ENCODE assay signal across 1 cellular context in the genomic region with DNA sequence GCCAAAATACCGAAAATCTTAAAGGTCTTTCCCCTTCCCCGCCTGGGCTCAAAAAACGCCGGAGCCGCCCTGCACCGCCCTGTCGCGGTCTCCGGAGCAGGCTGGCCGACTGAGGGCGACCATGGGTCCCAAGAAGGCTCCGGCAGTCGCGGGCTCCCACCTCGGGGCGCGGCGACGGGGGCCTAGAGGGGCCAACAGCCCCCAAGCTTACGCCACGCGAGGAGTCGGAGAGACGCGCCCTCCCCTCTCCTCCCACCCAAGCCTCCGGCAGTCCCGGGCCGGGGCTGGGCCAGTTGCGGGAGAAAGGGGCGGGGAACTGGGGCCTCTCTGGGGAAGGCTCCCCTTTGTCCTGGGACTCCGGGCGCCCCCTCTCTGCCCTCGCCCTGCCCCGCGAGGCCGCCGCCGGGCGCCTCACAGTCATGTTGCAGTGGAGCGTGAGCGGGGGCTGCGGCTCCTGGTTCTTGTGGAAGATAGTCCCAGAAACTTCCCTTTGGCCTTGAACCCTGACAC.
TF ChIP-seq lines count a peak whose summit lies in the region.

No MANE protein-coding gene starts in this region.

TF ChIP-seq in HepG2, 621 proteins besides CTCF, POLR2A, EP300 and RAD21 (continued from another document and continues in another):
- TF ChIP-seq, protein P1, sequence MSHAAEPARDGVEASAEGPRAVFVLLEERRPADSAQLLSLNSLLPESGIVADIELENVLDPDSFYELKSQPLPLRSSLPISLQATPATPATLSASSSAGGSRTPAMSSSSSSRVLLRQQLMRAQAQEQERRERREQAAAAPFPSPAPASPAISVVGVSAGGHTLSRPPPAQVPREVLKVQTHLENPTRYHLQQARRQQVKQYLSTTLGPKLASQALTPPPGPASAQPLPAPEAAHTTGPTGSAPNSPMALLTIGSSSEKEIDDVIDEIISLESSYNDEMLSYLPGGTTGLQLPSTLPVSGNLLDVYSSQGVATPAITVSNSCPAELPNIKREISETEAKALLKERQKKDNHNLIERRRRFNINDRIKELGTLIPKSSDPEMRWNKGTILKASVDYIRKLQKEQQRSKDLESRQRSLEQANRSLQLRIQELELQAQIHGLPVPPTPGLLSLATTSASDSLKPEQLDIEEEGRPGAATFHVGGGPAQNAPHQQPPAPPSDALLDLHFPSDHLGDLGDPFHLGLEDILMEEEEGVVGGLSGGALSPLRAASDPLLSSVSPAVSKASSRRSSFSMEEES (CRISPR knock-in tag; IDR thresholded peaks at IDR 0.05) = no peak
- no peak for TF ChIP-seq HNF4G (IDR thresholded peaks at IDR 0.05; ENCODE audit: borderline replicate concordance, low read depth, low read length)
- peak; percentile 16; the same call in 1 of the 2 replicates for TF ChIP-seq HNF4G (CRISPR knock-in tag; IDR thresholded peaks at IDR 0.05; ENCODE audit: borderline replicate concordance, low read depth)
- peak; percentile 26; the same call in 1 of the 2 replicates for TF ChIP-seq KDM2A (CRISPR knock-in tag; IDR thresholded peaks at IDR 0.05; ENCODE audit: borderline replicate concordance, low read depth)
- no peak for TF ChIP-seq MAZ (IDR thresholded peaks at IDR 0.05; ENCODE audit: borderline replicate concordance, low read depth, low read length)
- peak; percentile 44; the same call in 1 of the 2 replicates for TF ChIP-seq MAZ (CRISPR knock-in tag; IDR thresholded peaks at IDR 0.05; ENCODE audit: low read depth)
- no peak for TF ChIP-seq SRSF4 (IDR thresholded peaks at IDR 0.05; ENCODE audit: low read depth, low read length, poor library complexity, severe bottlenecking)
- TF ChIP-seq RBFOX2 (IDR thresholded peaks at IDR 0.05; ENCODE audit: low read depth, low read length) = peak; percentile 29; the same call in 1 of the 2 replicates
- no peak for TF ChIP-seq TOE1 (CRISPR knock-in tag; IDR thresholded peaks at IDR 0.05)
- no peak for TF ChIP-seq ZNF496 (CRISPR knock-in tag; IDR thresholded peaks at IDR 0.05; ENCODE audit: insufficient replicate concordance)
- no peak for TF ChIP-seq RARG (CRISPR knock-in tag; IDR thresholded peaks at IDR 0.05; ENCODE audit: low read depth)
- no peak for TF ChIP-seq JUNB (CRISPR knock-in tag; IDR thresholded peaks at IDR 0.05; ENCODE audit: borderline replicate concordance)
- no peak for TF ChIP-seq HMG20B (CRISPR knock-in tag; conservative IDR thresholded peaks at IDR 0.05)
- no peak for TF ChIP-seq ZNF282 (IDR thresholded peaks at IDR 0.05; ENCODE audit: partially characterized antibody)
- TF ChIP-seq, protein P2, sequence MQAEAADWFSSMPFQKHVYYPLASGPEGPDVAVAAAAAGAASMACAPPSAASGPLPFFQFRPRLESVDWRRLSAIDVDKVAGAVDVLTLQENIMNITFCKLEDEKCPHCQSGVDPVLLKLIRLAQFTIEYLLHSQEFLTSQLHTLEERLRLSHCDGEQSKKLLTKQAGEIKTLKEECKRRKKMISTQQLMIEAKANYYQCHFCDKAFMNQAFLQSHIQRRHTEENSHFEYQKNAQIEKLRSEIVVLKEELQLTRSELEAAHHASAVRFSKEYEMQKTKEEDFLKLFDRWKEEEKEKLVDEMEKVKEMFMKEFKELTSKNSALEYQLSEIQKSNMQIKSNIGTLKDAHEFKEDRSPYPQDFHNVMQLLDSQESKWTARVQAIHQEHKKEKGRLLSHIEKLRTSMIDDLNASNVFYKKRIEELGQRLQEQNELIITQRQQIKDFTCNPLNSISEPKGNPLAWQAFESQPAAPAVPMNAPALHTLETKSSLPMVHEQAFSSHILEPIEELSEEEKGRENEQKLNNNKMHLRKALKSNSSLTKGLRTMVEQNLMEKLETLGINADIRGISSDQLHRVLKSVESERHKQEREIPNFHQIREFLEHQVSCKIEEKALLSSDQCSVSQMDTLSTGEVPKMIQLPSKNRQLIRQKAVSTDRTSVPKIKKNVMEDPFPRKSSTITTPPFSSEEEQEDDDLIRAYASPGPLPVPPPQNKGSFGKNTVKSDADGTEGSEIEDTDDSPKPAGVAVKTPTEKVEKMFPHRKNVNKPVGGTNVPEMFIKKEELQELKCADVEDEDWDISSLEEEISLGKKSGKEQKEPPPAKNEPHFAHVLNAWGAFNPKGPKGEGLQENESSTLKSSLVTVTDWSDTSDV (CRISPR knock-in tag; IDR thresholded peaks at IDR 0.05) = peak; percentile 40; the same call in 1 of the 2 replicates
- peak; percentile 63 for TF ChIP-seq ZNF605 (CRISPR knock-in tag; IDR thresholded peaks at IDR 0.05)
- 0 out of 2 replicates have a peak, but pooled peaks have one; percentile 23 for TF ChIP-seq ZFAT (CRISPR knock-in tag; conservative IDR thresholded peaks at IDR 0.05)
- peak; percentile 49; the same call in 1 of the 2 replicates for TF ChIP-seq SP5 (CRISPR knock-in tag; IDR thresholded peaks at IDR 0.05; ENCODE audit: borderline replicate concordance, low read depth)
- peak; percentile 47; the same call in 1 of the 2 replicates for TF ChIP-seq ZBTB7B (CRISPR knock-in tag; IDR thresholded peaks at IDR 0.05)
- no peak for TF ChIP-seq KMT2B (CRISPR knock-in tag; IDR thresholded peaks at IDR 0.05)
- TF ChIP-seq ZFY (CRISPR knock-in tag; IDR thresholded peaks at IDR 0.05) = peak; percentile 31
- TF ChIP-seq, protein P3, sequence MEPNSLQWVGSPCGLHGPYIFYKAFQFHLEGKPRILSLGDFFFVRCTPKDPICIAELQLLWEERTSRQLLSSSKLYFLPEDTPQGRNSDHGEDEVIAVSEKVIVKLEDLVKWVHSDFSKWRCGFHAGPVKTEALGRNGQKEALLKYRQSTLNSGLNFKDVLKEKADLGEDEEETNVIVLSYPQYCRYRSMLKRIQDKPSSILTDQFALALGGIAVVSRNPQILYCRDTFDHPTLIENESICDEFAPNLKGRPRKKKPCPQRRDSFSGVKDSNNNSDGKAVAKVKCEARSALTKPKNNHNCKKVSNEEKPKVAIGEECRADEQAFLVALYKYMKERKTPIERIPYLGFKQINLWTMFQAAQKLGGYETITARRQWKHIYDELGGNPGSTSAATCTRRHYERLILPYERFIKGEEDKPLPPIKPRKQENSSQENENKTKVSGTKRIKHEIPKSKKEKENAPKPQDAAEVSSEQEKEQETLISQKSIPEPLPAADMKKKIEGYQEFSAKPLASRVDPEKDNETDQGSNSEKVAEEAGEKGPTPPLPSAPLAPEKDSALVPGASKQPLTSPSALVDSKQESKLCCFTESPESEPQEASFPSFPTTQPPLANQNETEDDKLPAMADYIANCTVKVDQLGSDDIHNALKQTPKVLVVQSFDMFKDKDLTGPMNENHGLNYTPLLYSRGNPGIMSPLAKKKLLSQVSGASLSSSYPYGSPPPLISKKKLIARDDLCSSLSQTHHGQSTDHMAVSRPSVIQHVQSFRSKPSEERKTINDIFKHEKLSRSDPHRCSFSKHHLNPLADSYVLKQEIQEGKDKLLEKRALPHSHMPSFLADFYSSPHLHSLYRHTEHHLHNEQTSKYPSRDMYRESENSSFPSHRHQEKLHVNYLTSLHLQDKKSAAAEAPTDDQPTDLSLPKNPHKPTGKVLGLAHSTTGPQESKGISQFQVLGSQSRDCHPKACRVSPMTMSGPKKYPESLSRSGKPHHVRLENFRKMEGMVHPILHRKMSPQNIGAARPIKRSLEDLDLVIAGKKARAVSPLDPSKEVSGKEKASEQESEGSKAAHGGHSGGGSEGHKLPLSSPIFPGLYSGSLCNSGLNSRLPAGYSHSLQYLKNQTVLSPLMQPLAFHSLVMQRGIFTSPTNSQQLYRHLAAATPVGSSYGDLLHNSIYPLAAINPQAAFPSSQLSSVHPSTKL (CRISPR knock-in tag; IDR thresholded peaks at IDR 0.05) = peak; percentile 10; the same call in 1 of the 2 replicates
- TF ChIP-seq, protein P4, sequence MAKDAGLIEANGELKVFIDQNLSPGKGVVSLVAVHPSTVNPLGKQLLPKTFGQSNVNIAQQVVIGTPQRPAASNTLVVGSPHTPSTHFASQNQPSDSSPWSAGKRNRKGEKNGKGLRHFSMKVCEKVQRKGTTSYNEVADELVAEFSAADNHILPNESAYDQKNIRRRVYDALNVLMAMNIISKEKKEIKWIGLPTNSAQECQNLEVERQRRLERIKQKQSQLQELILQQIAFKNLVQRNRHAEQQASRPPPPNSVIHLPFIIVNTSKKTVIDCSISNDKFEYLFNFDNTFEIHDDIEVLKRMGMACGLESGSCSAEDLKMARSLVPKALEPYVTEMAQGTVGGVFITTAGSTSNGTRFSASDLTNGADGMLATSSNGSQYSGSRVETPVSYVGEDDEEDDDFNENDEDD (CRISPR knock-in tag; IDR thresholded peaks at IDR 0.05; ENCODE audit: borderline replicate concordance) = peak; percentile 11; the same call in 1 of the 2 replicates
- TF ChIP-seq, protein P5, sequence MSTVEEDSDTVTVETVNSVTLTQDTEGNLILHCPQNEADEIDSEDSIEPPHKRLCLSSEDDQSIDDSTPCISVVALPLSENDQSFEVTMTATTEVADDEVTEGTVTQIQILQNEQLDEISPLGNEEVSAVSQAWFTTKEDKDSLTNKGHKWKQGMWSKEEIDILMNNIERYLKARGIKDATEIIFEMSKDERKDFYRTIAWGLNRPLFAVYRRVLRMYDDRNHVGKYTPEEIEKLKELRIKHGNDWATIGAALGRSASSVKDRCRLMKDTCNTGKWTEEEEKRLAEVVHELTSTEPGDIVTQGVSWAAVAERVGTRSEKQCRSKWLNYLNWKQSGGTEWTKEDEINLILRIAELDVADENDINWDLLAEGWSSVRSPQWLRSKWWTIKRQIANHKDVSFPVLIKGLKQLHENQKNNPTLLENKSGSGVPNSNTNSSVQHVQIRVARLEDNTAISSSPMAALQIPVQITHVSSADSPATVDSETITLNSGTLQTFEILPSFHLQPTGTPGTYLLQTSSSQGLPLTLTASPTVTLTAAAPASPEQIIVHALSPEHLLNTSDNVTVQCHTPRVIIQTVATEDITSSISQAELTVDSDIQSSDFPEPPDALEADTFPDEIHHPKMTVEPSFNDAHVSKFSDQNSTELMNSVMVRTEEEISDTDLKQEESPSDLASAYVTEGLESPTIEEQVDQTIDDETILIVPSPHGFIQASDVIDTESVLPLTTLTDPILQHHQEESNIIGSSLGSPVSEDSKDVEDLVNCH (CRISPR knock-in tag; IDR thresholded peaks at IDR 0.05) = no peak
- TF ChIP-seq, protein P6, sequence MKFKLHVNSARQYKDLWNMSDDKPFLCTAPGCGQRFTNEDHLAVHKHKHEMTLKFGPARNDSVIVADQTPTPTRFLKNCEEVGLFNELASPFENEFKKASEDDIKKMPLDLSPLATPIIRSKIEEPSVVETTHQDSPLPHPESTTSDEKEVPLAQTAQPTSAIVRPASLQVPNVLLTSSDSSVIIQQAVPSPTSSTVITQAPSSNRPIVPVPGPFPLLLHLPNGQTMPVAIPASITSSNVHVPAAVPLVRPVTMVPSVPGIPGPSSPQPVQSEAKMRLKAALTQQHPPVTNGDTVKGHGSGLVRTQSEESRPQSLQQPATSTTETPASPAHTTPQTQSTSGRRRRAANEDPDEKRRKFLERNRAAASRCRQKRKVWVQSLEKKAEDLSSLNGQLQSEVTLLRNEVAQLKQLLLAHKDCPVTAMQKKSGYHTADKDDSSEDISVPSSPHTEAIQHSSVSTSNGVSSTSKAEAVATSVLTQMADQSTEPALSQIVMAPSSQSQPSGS (CRISPR knock-in tag; IDR thresholded peaks at IDR 0.05) = 0 out of 2 replicates have a peak, but pooled peaks have one; percentile 20
- TF ChIP-seq GABPB1 (CRISPR knock-in tag; IDR thresholded peaks at IDR 0.05) = peak; percentile 36; the same call in 1 of the 2 replicates
- no peak for TF ChIP-seq ZNF234 (CRISPR knock-in tag; conservative IDR thresholded peaks at IDR 0.05)
- TF ChIP-seq, protein P7, sequence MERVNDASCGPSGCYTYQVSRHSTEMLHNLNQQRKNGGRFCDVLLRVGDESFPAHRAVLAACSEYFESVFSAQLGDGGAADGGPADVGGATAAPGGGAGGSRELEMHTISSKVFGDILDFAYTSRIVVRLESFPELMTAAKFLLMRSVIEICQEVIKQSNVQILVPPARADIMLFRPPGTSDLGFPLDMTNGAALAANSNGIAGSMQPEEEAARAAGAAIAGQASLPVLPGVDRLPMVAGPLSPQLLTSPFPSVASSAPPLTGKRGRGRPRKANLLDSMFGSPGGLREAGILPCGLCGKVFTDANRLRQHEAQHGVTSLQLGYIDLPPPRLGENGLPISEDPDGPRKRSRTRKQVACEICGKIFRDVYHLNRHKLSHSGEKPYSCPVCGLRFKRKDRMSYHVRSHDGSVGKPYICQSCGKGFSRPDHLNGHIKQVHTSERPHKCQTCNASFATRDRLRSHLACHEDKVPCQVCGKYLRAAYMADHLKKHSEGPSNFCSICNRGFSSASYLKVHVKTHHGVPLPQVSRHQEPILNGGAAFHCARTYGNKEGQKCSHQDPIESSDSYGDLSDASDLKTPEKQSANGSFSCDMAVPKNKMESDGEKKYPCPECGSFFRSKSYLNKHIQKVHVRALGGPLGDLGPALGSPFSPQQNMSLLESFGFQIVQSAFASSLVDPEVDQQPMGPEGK (CRISPR knock-in tag; IDR thresholded peaks at IDR 0.05) = peak; percentile 67; the same call in 1 of the 2 replicates
- TF ChIP-seq, protein P8, sequence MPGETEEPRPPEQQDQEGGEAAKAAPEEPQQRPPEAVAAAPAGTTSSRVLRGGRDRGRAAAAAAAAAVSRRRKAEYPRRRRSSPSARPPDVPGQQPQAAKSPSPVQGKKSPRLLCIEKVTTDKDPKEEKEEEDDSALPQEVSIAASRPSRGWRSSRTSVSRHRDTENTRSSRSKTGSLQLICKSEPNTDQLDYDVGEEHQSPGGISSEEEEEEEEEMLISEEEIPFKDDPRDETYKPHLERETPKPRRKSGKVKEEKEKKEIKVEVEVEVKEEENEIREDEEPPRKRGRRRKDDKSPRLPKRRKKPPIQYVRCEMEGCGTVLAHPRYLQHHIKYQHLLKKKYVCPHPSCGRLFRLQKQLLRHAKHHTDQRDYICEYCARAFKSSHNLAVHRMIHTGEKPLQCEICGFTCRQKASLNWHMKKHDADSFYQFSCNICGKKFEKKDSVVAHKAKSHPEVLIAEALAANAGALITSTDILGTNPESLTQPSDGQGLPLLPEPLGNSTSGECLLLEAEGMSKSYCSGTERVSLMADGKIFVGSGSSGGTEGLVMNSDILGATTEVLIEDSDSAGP (CRISPR knock-in tag; IDR thresholded peaks at IDR 0.05; ENCODE audit: borderline replicate concordance) = peak; percentile 33; the same call in 1 of the 2 replicates
- TF ChIP-seq TSC22D2 (CRISPR knock-in tag; IDR thresholded peaks at IDR 0.05; ENCODE audit: borderline replicate concordance) = 0 out of 2 replicates have a peak, but pooled peaks have one; percentile 32
- TF ChIP-seq IKZF1 (IDR thresholded peaks at IDR 0.05) = no peak
- TF ChIP-seq, protein P9, sequence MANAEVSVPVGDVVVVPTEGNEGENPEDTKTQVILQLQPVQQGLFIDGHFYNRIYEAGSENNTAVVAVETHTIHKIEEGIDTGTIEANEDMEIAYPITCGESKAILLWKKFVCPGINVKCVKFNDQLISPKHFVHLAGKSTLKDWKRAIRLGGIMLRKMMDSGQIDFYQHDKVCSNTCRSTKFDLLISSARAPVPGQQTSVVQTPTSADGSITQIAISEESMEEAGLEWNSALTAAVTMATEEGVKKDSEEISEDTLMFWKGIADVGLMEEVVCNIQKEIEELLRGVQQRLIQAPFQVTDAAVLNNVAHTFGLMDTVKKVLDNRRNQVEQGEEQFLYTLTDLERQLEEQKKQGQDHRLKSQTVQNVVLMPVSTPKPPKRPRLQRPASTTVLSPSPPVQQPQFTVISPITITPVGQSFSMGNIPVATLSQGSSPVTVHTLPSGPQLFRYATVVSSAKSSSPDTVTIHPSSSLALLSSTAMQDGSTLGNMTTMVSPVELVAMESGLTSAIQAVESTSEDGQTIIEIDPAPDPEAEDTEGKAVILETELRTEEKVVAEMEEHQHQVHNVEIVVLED (CRISPR knock-in tag; IDR thresholded peaks at IDR 0.05; ENCODE audit: borderline replicate concordance) = no peak
- 0 out of 2 replicates have a peak, but pooled peaks have one; percentile 53 for TF ChIP-seq SRY (CRISPR knock-in tag; IDR thresholded peaks at IDR 0.05)
